26 cellular contexts compared by ENCODE assay signal in genomic region chr4:142585411-142585810, GRCh38.
"Had no signal": no experiment of that assay in that cellular context is flagged by ENCODE, and none has a peak within 500 bp of the region (broad histone marks: within the 10 kb centered on the region; RNA-seq: fewer than 3 reads in every experiment).

No MANE protein-coding gene starts in this region.

- H3K27ac ChIP-seq: body of pancreas, coronary artery, thyroid gland had no signal

- ATAC-seq: activated CD8-positive, alpha-beta T cell treated with anti-CD3 and anti-CD28 coated beads, Interleukin-2, amount 10 ng/mL, durations not matched to agents 7 days and 5 days; body of pancreas; esophagus mucosa; left lobe of liver; WTC11 had no signal

- H3K27ac Mint-ChIP-seq: activated CD8-positive, alpha-beta T cell treated with anti-CD3 and anti-CD28 coated beads, Interleukin-2, amount 10 ng/mL, durations not matched to agents 7 days and 5 days; activated naive CD8-positive, alpha-beta T cell; mesothelial cell of epicardium; nephron; WTC11 had no signal

- DNase-seq: activated CD4-positive, alpha-beta T cell treated with anti-CD3 and anti-CD28 coated beads for 4 hours; activated CD8-positive, alpha-beta T cell treated with anti-CD3 and anti-CD28 coated beads, Interleukin-2, amount 10 ng/mL, durations not matched to agents 7 days and 5 days; activated effector memory CD4-positive, alpha-beta T cell treated with anti-CD3 and anti-CD28 coated beads, Interleukin-2, amount 50 U/mL, for 16 hours; activated T-cell treated with anti-CD3 and anti-CD28 coated beads, Interleukin-2, amount 50 U/mL, for 48 hours; amygdala; body of pancreas; kidney; retina; stimulated activated CD4-positive, alpha-beta T cell treated with anti-CD3 and anti-CD28 coated beads, Interleukin-12 subunit alpha, Interleukin-12 subunit beta, amount 100 ng/mL, for 4 hours; stimulated activated CD4-positive, alpha-beta T cell treated with anti-CD3 and anti-CD28 coated beads, Interleukin-1b, Interleukin-23, amount 100 ng/mL, for 48 hours; stimulated activated CD8-positive, alpha-beta memory T cell treated with anti-CD3 and anti-CD28 coated beads, Interleukin-4, amount 100 ng/mL, for 48 hours; stimulated activated naive CD4-positive, alpha-beta T cell; SW 1271; T-helper 2 cell; thyroid gland had no signal

- H3K36me3 ChIP-seq: thyroid gland had no signal

- H3K9me3 ChIP-seq: thyroid gland had no signal

- H3K27me3 Mint-ChIP-seq: activated naive CD8-positive, alpha-beta T cell; central memory CD8-positive, alpha-beta T cell had no signal

- H3K36me3 Mint-ChIP-seq: WTC11 had no signal

- H3K4me3 ChIP-seq: body of pancreas, coronary artery, lung, thyroid gland had no signal

- H3K4me3 Mint-ChIP-seq: activated CD8-positive, alpha-beta T cell treated with anti-CD3 and anti-CD28 coated beads, Interleukin-2, amount 10 ng/mL, durations not matched to agents 7 days and 5 days; activated naive CD8-positive, alpha-beta T cell; central memory CD8-positive, alpha-beta T cell; mesothelial cell of epicardium; nephron; WTC11 had no signal

- H3K27me3 ChIP-seq: body of pancreas, thyroid gland had no signal

- H3K4me1 Mint-ChIP-seq: central memory CD8-positive, alpha-beta T cell; WTC11 had no signal

- H3K9me3 Mint-ChIP-seq: central memory CD8-positive, alpha-beta T cell; nephron; WTC11 had no signal

- H3K4me1 ChIP-seq: body of pancreas, thyroid gland had no signal

- FAIRE-seq: endometrium, frontal cortex, kidney had no signal
